Comparison of ENCODE assay signal across 16 cellular contexts in genomic region chr11:71373791-71374454, GRCh38.
DNase-seq lines count a peak whose midpoint lies in the region; ATAC-seq lines count a peak whose summit lies in the region.
"Had no signal": no experiment of that assay in that cellular context is flagged by ENCODE, and none has a peak within 500 bp of the region (broad histone marks: within the 10 kb centered on the region; RNA-seq: fewer than 3 reads in every experiment).

No MANE protein-coding gene starts in this region.

- no peaks in the 10 kb centered on the region for H3K36me3 Mint-ChIP-seq in activated naive CD8-positive, alpha-beta T cell treated with anti-CD3 and anti-CD28 coated beads for 36 hours
- no peaks in the 10 kb centered on the region for H3K36me3 Mint-ChIP-seq in activated CD4-positive, alpha-beta memory T cell treated with anti-CD3 and anti-CD28 coated beads, Interleukin-2, amount 10 ng/mL, durations not matched to agents 7 days and 5 days (ENCODE audit: low read depth)

- POLR2A ChIA-PET in activated CD4-positive, alpha-beta memory T cell treated with anti-CD3 and anti-CD28 coated beads, Interleukin-2, amount 10 ng/mL, durations not matched to agents 7 days and 5 days (lab: Charles Lee): no interaction called here

- H3K27ac ChIP-seq in BLaER1: no peak overlapping the region

- H3K27me3 ChIP-seq in BLaER1: no peaks in the 10 kb centered on the region

- H3K27ac Mint-ChIP-seq in activated naive CD8-positive, alpha-beta T cell treated with anti-CD3 and anti-CD28 coated beads for 36 hours: no peak overlapping the region
- no peak overlapping the region for H3K27ac Mint-ChIP-seq in activated CD4-positive, alpha-beta memory T cell treated with anti-CD3 and anti-CD28 coated beads, Interleukin-2, amount 10 ng/mL, durations not matched to agents 7 days and 5 days

- peaks cover 4% of the 10 kb centered on the region for H3K4me1 Mint-ChIP-seq in activated naive CD8-positive, alpha-beta T cell treated with anti-CD3 and anti-CD28 coated beads for 36 hours
- H3K4me1 Mint-ChIP-seq in activated CD4-positive, alpha-beta memory T cell treated with anti-CD3 and anti-CD28 coated beads, Interleukin-2, amount 10 ng/mL, durations not matched to agents 7 days and 5 days: no peaks in the 10 kb centered on the region

- H3K9me3 Mint-ChIP-seq in activated naive CD8-positive, alpha-beta T cell treated with anti-CD3 and anti-CD28 coated beads for 36 hours: peaks cover 7% of the 10 kb centered on the region
- H3K9me3 Mint-ChIP-seq in activated CD4-positive, alpha-beta memory T cell treated with anti-CD3 and anti-CD28 coated beads, Interleukin-2, amount 10 ng/mL, durations not matched to agents 7 days and 5 days: peaks cover 1% of the 10 kb centered on the region

- ATAC-seq in HG02610 (IDR thresholded peaks at IDR 0.05; ENCODE audit: unreplicated experiment) (peak; percentile 61), GM19397 (IDR thresholded peaks at IDR 0.05; ENCODE audit: unreplicated experiment) (no peak)
- ATAC-seq: mucosa of descending colon had no signal

- no peaks in the 10 kb centered on the region for H3K36me3 ChIP-seq in BLaER1

- CTCF ChIA-PET in activated CD4-positive, alpha-beta memory T cell treated with anti-CD3 and anti-CD28 coated beads, Interleukin-2, amount 10 ng/mL, durations not matched to agents 7 days and 5 days (lab: Charles Lee): no interaction called here

- H3K9ac ChIP-seq in BLaER1: no peak overlapping the region

- H3K4me3 Mint-ChIP-seq in activated naive CD8-positive, alpha-beta T cell treated with anti-CD3 and anti-CD28 coated beads for 36 hours: no peak overlapping the region
- no peak overlapping the region for H3K4me3 Mint-ChIP-seq in activated CD4-positive, alpha-beta memory T cell treated with anti-CD3 and anti-CD28 coated beads, Interleukin-2, amount 10 ng/mL, durations not matched to agents 7 days and 5 days

- peak overlapping the region; percentile 59 for H3K4me2 ChIP-seq in BLaER1

- no peak overlapping the region for H3K4me3 ChIP-seq in BLaER1
- H3K4me3 ChIP-seq: mucosa of descending colon had no signal

- peaks cover 11% of the 10 kb centered on the region for H3K27me3 Mint-ChIP-seq in activated naive CD8-positive, alpha-beta T cell treated with anti-CD3 and anti-CD28 coated beads for 36 hours
- peaks cover 2% of the 10 kb centered on the region for H3K27me3 Mint-ChIP-seq in activated CD4-positive, alpha-beta memory T cell treated with anti-CD3 and anti-CD28 coated beads, Interleukin-2, amount 10 ng/mL, durations not matched to agents 7 days and 5 days

- no peaks in the 10 kb centered on the region; the same call in 1 of the 2 replicates for H3K9me3 ChIP-seq in BLaER1
- H3K9me3 ChIP-seq: mucosa of descending colon had no signal

- H3K4me1 ChIP-seq in BLaER1: peaks cover 12% of the 10 kb centered on the region

- peak; percentile 27 for DNase-seq in GM19238 (ENCODE audit: insufficient read length, low spot score)
- DNase-seq in MV-4-11 (lab: John Stamatoyannopoulos, UW): peak; percentile 33
- DNase-seq in stimulated activated CD4-positive, alpha-beta T cell treated with anti-CD3 and anti-CD28 coated beads, Interleukin-12 subunit alpha, Interleukin-12 subunit beta, amount 100 ng/mL, for 4 hours: no peak
- DNase-seq in activated naive CD8-positive, alpha-beta T cell treated with anti-CD3 and anti-CD28 coated beads for 36 hours: no peak
- DNase-seq in activated CD4-positive, alpha-beta memory T cell treated with anti-CD3 and anti-CD28 coated beads, Interleukin-2, amount 10 ng/mL, durations not matched to agents 7 days and 5 days: no peak
- DNase-seq: activated naive CD4-positive, alpha-beta T cell treated with anti-CD3 and anti-CD28 coated beads, Interleukin-2, amount 50 U/mL, for 16 hours; islet precursor cell; mucosa of descending colon; NCI-H1436 treated with DMSO at 0.1 percent for 48 hours; NCI-H69; posterior cingulate gyrus; SHP77; trophoblast cell had no signal

- no peaks in the 10 kb centered on the region for H4K20me1 ChIP-seq in BLaER1

Comparison
In these comparisons a context has a peak if more than half of its experiments do, and no peak if none do; other contexts are left out.
1. DNase-seq: peak in GM19238 (single experiment) and MV-4-11 (single experiment); none in stimulated activated CD4-positive, alpha-beta T cell treated with anti-CD3 and anti-CD28 coated beads, Interleukin-12 subunit alpha, Interleukin-12 subunit beta, amount 100 ng/mL, for 4 hours (single experiment), activated naive CD8-positive, alpha-beta T cell treated with anti-CD3 and anti-CD28 coated beads for 36 hours (single experiment) and activated CD4-positive, alpha-beta memory T cell treated with anti-CD3 and anti-CD28 coated beads, Interleukin-2, amount 10 ng/mL, durations not matched to agents 7 days and 5 days (single experiment).